ENCODE assay signal across 31 cellular contexts in the genomic region with DNA sequence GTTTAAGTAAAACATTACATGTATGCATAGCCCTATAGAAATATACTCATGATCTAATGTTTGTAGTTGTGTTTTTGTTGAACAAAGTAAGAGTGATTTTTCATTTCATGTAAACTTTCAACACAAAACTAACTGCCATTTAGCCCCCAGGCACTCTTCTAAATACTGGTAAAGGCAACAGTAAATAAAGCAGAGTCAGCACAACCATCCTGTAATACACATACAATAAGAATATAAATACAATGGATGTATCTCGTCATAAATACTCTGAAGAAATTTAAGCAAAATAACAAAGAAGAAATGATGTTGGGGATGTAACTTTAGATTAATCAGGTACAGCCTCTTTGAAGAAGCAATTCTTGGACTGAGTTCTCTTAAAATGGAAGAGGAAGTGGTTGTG.
"Had no signal": no experiment of that assay in that cellular context is flagged by ENCODE, and none has a peak within 500 bp of the region (broad histone marks: within the 10 kb centered on the region; RNA-seq: fewer than 3 reads in every experiment).

No MANE protein-coding gene starts in this region.

- H3K36me3 Mint-ChIP-seq: natural killer cell; neural progenitor cell; stimulated activated memory B cell treated with anti-CD40 and anti-IgM and Interleukin-4, amounts not matched to agents 10 μg/mL and 1 μg/mL and 100 μg/mL, for 72 hours; type B pancreatic cell had no signal

- H3K9me3 Mint-ChIP-seq: nephron, neural progenitor cell, type B pancreatic cell had no signal

- H3K27me3 ChIP-seq: neural progenitor cell, ovary, spleen, suprapubic skin, testis, tibial artery, transverse colon, upper lobe of right lung, uterus had no signal

- H3K9ac ChIP-seq: neural progenitor cell, parathyroid adenoma had no signal

- H3K4me3 Mint-ChIP-seq: natural killer cell; nephron; neural progenitor cell; stimulated activated memory B cell treated with anti-CD40 and anti-IgM and Interleukin-4, amounts not matched to agents 10 μg/mL and 1 μg/mL and 100 μg/mL, for 72 hours; stimulated activated naive CD8-positive, alpha-beta T cell treated with anti-CD3 and anti-CD28 coated beads, Interleukin-15, amount 100 ng/mL, for 72 hours; type B pancreatic cell had no signal

- H3K4me2 ChIP-seq: neural progenitor cell, smooth muscle cell had no signal

- H3K79me2 ChIP-seq: parathyroid adenoma had no signal

- ATAC-seq: natural killer cell; psoas muscle; right cardiac atrium; sciatic nerve; stimulated activated memory B cell treated with anti-CD40 and anti-IgM and Interleukin-4, amounts not matched to agents 10 μg/mL and 1 μg/mL and 100 μg/mL, for 72 hours; stimulated activated naive CD8-positive, alpha-beta T cell treated with anti-CD3 and anti-CD28 coated beads, Interleukin-15, amount 100 ng/mL, for 72 hours; stimulated activated naive CD8-positive, alpha-beta T cell treated with anti-CD3 and anti-CD28 coated beads, Interleukin-15, Interleukin-2, amounts not matched to agents 100 U/mL and 50 U/mL, for 24 hours; upper lobe of right lung had no signal

- H3K36me3 ChIP-seq: neural progenitor cell, ovary, spleen, suprapubic skin, tibial artery, transverse colon, upper lobe of right lung, uterus had no signal

- H3K4me3 ChIP-seq: neural progenitor cell, ovary, psoas muscle, skin epidermis, smooth muscle cell, spleen, suprapubic skin, testis, tibial artery, transverse colon, upper lobe of right lung, uterus had no signal

- DNase-seq: natural killer cell; occipital lobe; ovary; posterior cingulate gyrus; psoas muscle; right cardiac atrium; spleen; stimulated activated CD4-positive, alpha-beta T cell treated with anti-CD3 and anti-CD28 coated beads, Interleukin-12 subunit alpha, Interleukin-12 subunit beta, amount 100 ng/mL, for 4 hours; stimulated activated CD4-positive, alpha-beta T cell treated with anti-CD3 and anti-CD28 coated beads, Interleukin-1b, Interleukin-23, amount 100 ng/mL, for 48 hours; stimulated activated CD4-positive, alpha-beta T cell treated with anti-CD3 and anti-CD28 coated beads, Interleukin-4, amount 100 ng/mL, for 1 hour; stimulated activated CD4-positive, alpha-beta T cell treated with anti-CD3 and anti-CD28 coated beads, Interleukin-4, amount 100 ng/mL, for 4 hours; stimulated activated CD8-positive, alpha-beta memory T cell treated with anti-CD3 and anti-CD28 coated beads, Interleukin-4, amount 100 ng/mL, for 48 hours; stimulated activated naive CD4-positive, alpha-beta T cell; stimulated activated naive CD8-positive, alpha-beta T cell treated with anti-CD3 and anti-CD28 coated beads, Interleukin-15, amount 100 ng/mL, for 72 hours; stimulated activated naive CD8-positive, alpha-beta T cell treated with anti-CD3 and anti-CD28 coated beads, Interleukin-15, Interleukin-2, amounts not matched to agents 100 U/mL and 50 U/mL, for 24 hours; substantia nigra; testis; tibial artery; transverse colon; upper lobe of right lung; uterus had no signal

- H3K9me3 ChIP-seq: ovary, psoas muscle, testis, tibial artery, upper lobe of right lung, uterus had no signal

- H3K4me1 Mint-ChIP-seq: natural killer cell; nephron; neural progenitor cell; stimulated activated memory B cell treated with anti-CD40 and anti-IgM and Interleukin-4, amounts not matched to agents 10 μg/mL and 1 μg/mL and 100 μg/mL, for 72 hours; stimulated activated naive CD8-positive, alpha-beta T cell treated with anti-CD3 and anti-CD28 coated beads, Interleukin-15, amount 100 ng/mL, for 72 hours had no signal

- H2AFZ ChIP-seq: neural progenitor cell, parathyroid adenoma had no signal

- H3K27ac Mint-ChIP-seq: natural killer cell; nephron; neural progenitor cell; progenitor cell of endocrine pancreas; stimulated activated memory B cell treated with anti-CD40 and anti-IgM and Interleukin-4, amounts not matched to agents 10 μg/mL and 1 μg/mL and 100 μg/mL, for 72 hours; stimulated activated naive CD8-positive, alpha-beta T cell treated with anti-CD3 and anti-CD28 coated beads, Interleukin-15, amount 100 ng/mL, for 72 hours; type B pancreatic cell had no signal

- H3K4me1 ChIP-seq: neural progenitor cell, parathyroid adenoma, psoas muscle, spleen, suprapubic skin, testis, tibial artery, transverse colon, upper lobe of right lung, uterus had no signal

- H3K27me3 Mint-ChIP-seq: progenitor cell of endocrine pancreas; stimulated activated memory B cell treated with anti-CD40 and anti-IgM and Interleukin-4, amounts not matched to agents 10 μg/mL and 1 μg/mL and 100 μg/mL, for 72 hours; stimulated activated naive CD8-positive, alpha-beta T cell treated with anti-CD3 and anti-CD28 coated beads, Interleukin-15, amount 100 ng/mL, for 72 hours; type B pancreatic cell had no signal

- H3K27ac ChIP-seq: neural progenitor cell, ovary, parathyroid adenoma, psoas muscle, skin epidermis, spleen, suprapubic skin, testis, tibial artery, transverse colon, upper lobe of right lung, uterus had no signal
